ENCODE assay signal across 22 cellular contexts in genomic region chr18:9022397-9023170, GRCh38.
DNase-seq lines count a peak whose midpoint lies in the region; ATAC-seq, FAIRE-seq and TF ChIP-seq lines count a peak whose summit lies in the region.
"Had no signal": no experiment of that assay in that cellular context is flagged by ENCODE, and none has a peak within 500 bp of the region (broad histone marks: within the 10 kb centered on the region; RNA-seq: fewer than 3 reads in every experiment).

No MANE protein-coding gene starts in this region.

- FAIRE-seq in A549 (lab: Jason Lieb, UNC) (no peak), bronchial epithelial cell (lab: Jason Lieb, UNC) (no peak)
- FAIRE-seq: frontal cortex, GM12878 had no signal

- POLR2A ChIA-PET in A549 (lab: Yijun Ruan, JAX), result no interaction called here

- H3K27ac ChIP-seq in A549, result peak overlapping the region; percentile 17 to 63; a peak in 2 of 6 replicates
- peak overlapping the region; percentile 58; the same call in 1 of the 2 replicates for H3K27ac ChIP-seq in HUES64 (ENCODE audit: low read depth, low read length)
- H3K27ac ChIP-seq: brain microvascular endothelial cell, tibial artery had no signal

- 75% methylated on average over 7 of the region's 8 CpGs for WGBS in A549 (ENCODE audit: missing lambda C conversion rate)
- WGBS in HUES64, result 81% methylated on average over 4 of the region's 8 CpGs
- 68 to 70% methylated on average over 8 of the region's 8 CpGs for WGBS in lower leg skin, 2 donors

- H3K4me1 ChIP-seq in A549 (peaks cover 24% of the 10 kb centered on the region), HUES64 (ENCODE audit: insufficient read depth, low read length) (peaks cover 15% of the 10 kb centered on the region)

- H3K9me3 ChIP-seq in A549 (0 out of 3 replicates have a peak, but pooled peaks cover 2% of the 10 kb centered on the region), HUES64 (ENCODE audit: insufficient read depth, low read depth, low read length) (0 out of 2 replicates have a peak, but pooled peaks cover 6% of the 10 kb centered on the region)
- H3K9me3 ChIP-seq: tibial artery had no signal

- no peaks in the 10 kb centered on the region for H3K27me3 ChIP-seq in HUES64 (ENCODE audit: insufficient read depth, low read length)
- no peaks in the 10 kb centered on the region for H3K27me3 ChIP-seq in bronchial epithelial cell (ENCODE audit: control insufficient read depth, insufficient read depth, low read length)
- H3K27me3 ChIP-seq: brain microvascular endothelial cell, tibial artery had no signal

- DNase-seq in A549 (ENCODE audit: low read depth in 1 of 2, low spot score in 1 of 2), result no peak
- peak; percentile 39 for DNase-seq in bronchial epithelial cell (ENCODE audit: low read depth)
- peak; percentile 41 for DNase-seq in iPS-NIHi7 (ENCODE audit: extremely low spot score)
- no peak for DNase-seq in cerebellum (ENCODE audit: low spot score)
- DNase-seq in erythroblast (lab: John Stamatoyannopoulos, UW), result no peak
- no peak for DNase-seq in lower leg skin (ENCODE audit: low spot score in 2 of 2)
- no peak for DNase-seq in stimulated activated CD4-positive, alpha-beta T cell treated with anti-CD3 and anti-CD28 coated beads, Interleukin-2, amount 100 ng/mL, for 24 hours
- DNase-seq: activated CD4-positive, alpha-beta T cell treated with anti-CD3 and anti-CD28 coated beads for 1 hour; activated naive CD4-positive, alpha-beta T cell treated with anti-CD3 and anti-CD28 coated beads, Interleukin-2, amount 50 U/mL, for 16 hours; brain microvascular endothelial cell; COR-L47; effector CD8-positive, alpha-beta T cell; EL; HFFc6; midbrain; NCI-H1417; SHP77 treated with DMSO at 0.1 percent for 48 hours; T-helper 2 cell; tibial artery had no signal

- H3K4me2 ChIP-seq in A549, result no peak overlapping the region

- TF ChIP-seq CTCF in A549 (IDR thresholded peaks at IDR 0.05), result no peak
- no peak for TF ChIP-seq CTCF in bronchial epithelial cell (IDR thresholded peaks at IDR 0.05; ENCODE audit: insufficient read depth, low read length, severe bottlenecking)
- no peak for TF ChIP-seq CTCF in lower leg skin (IDR thresholded peaks at IDR 0.05)

- CTCF ChIA-PET in A549 (lab: Yijun Ruan, JAX), result interaction anchor here (1.6 kb wide), 1 partner anchor 9 kb away, joined by 6 read pairs; no protein-coding TSS in a partner anchor

- no peak for ATAC-seq in A549
- ATAC-seq: GM12878 had no signal

- H3K9ac ChIP-seq in HUES64 (ENCODE audit: low read depth, low read length), result no peak overlapping the region; the same call in 1 of the 2 replicates

- TF ChIP-seq RAD21 in A549 (conservative IDR thresholded peaks at IDR 0.05 in 1 of 2, IDR thresholded peaks at IDR 0.05 in 1 of 2), result no peak

- no peak for TF ChIP-seq POLR2A in A549 (IDR thresholded peaks at IDR 0.05; ENCODE audit: low read length)
- no peak for TF ChIP-seq POLR2A in erythroblast (IDR thresholded peaks at IDR 0.05; ENCODE audit: low read length)
- no peak for TF ChIP-seq POLR2A in lower leg skin (IDR thresholded peaks at IDR 0.05)

- H3K4me3 ChIP-seq in A549, result no peak overlapping the region
- H3K4me3 ChIP-seq in HUES64 (ENCODE audit: low read length), result no peak overlapping the region
- no peak overlapping the region for H3K4me3 ChIP-seq in bronchial epithelial cell (ENCODE audit: low read depth, low read length)
- no peak overlapping the region for H3K4me3 ChIP-seq in lower leg skin (ENCODE audit: low read depth, poor library complexity, severe bottlenecking)
- H3K4me3 ChIP-seq: GM12878, tibial artery had no signal

- no peak for TF ChIP-seq EP300 in A549 (IDR thresholded peaks at IDR 0.05)

- H3K36me3 ChIP-seq in HUES64 (ENCODE audit: insufficient read depth, low read length), result no peaks in the 10 kb centered on the region
- H3K36me3 ChIP-seq in bronchial epithelial cell (ENCODE audit: control insufficient read depth, insufficient read depth, low read length), result no peaks in the 10 kb centered on the region
- H3K36me3 ChIP-seq: brain microvascular endothelial cell, tibial artery had no signal

- intact Hi-C loops in lower leg skin (cut with DNase I; ENCODE audit: low total_unique reads), result no loop called here

TF ChIP-seq in A549, 52 proteins besides CTCF, POLR2A, EP300 and RAD21:
- TF ChIP-seq MAZ (IDR thresholded peaks at IDR 0.05; ENCODE audit: borderline replicate concordance, low read depth, low read length) (no peak), E2F6 (IDR thresholded peaks at IDR 0.05; ENCODE audit: borderline replicate concordance, low read depth) (no peak), CEBPB (IDR thresholded peaks at IDR 0.05) (no peak), NPAS2 (CRISPR knock-in tag; IDR thresholded peaks at IDR 0.05; ENCODE audit: borderline replicate concordance) (no peak), TP53 (CRISPR knock-in tag; IDR thresholded peaks at IDR 0.05) (no peak), HES2 (IDR thresholded peaks at IDR 0.05) (no peak), BHLHE40 (IDR thresholded peaks at IDR 0.05; ENCODE audit: low read depth, low read length) (no peak), ZFP36 (IDR thresholded peaks at IDR 0.05; ENCODE audit: borderline replicate concordance, partially characterized antibody) (no peak), NR3C1 (IDR thresholded peaks at IDR 0.05) (no peak), FOSL2 (IDR thresholded peaks at IDR 0.05) (no peak), FOSL2 (CRISPR knock-in tag; IDR thresholded peaks at IDR 0.05) (no peak), KDM1A (IDR thresholded peaks at IDR 0.05; ENCODE audit: low read depth) (no peak), ZSCAN20 (CRISPR knock-in tag; IDR thresholded peaks at IDR 0.05) (no peak), JUN (IDR thresholded peaks at IDR 0.05) (no peak)

Comparison
In these comparisons a context has a peak if more than half of its experiments do, and no peak if none do; other contexts are left out.
1. DNase-seq: peak in bronchial epithelial cell (single experiment) and iPS-NIHi7 (single experiment); none in A549 (0 of 2), cerebellum (single experiment), erythroblast (0 of 2), lower leg skin (0 of 2) and stimulated activated CD4-positive, alpha-beta T cell treated with anti-CD3 and anti-CD28 coated beads, Interleukin-2, amount 100 ng/mL, for 24 hours (0 of 2).